24 cellular contexts compared by ENCODE assay signal in the genomic region with DNA sequence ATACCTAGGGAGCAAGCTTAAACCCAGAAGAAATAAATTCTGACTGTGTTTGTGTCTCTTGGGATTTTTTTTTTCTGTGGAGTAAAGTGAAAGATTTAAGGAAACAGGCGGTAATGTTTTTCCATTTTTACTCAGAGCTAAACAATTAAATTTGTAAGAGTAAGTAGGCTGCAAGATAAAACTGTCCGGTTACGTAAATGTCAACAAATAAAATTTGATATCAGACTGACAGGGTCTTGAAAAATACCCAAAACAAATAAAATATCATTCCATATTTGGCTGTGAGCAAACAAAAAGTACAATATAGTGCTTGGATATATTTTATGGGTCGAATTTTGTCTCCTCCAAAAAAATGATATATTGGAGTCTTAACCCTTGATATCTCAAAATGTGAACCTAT.
"Had no signal": no experiment of that assay in that cellular context is flagged by ENCODE, and none has a peak within 500 bp of the region (broad histone marks: within the 10 kb centered on the region; RNA-seq: fewer than 3 reads in every experiment).

No MANE protein-coding gene starts in this region.

- H3K9me3 ChIP-seq: breast epithelium, colonic mucosa had no signal

- H3K4me3 Mint-ChIP-seq: activated B cell treated with CpG ODN at 0.5 μM for 24 hours; activated CD4-positive, alpha-beta memory T cell treated with anti-CD3 and anti-CD28 coated beads for 36 hours; activated CD4-positive, alpha-beta T cell treated with anti-CD3 and anti-CD28 coated beads, Interleukin-2, amount 10 ng/mL, durations not matched to agents 7 days and 5 days; activated naive CD4-positive, alpha-beta T cell treated with anti-CD3 and anti-CD28 coated beads for 36 hours; activated naive CD8-positive, alpha-beta T cell treated with anti-CD3 and anti-CD28 coated beads for 36 hours; activated T-helper 17 cell treated with anti-CD3 and anti-CD28 coated beads, Interleukin-2, amount 50 U/mL, for 72 hours had no signal

- H3K4me1 Mint-ChIP-seq: activated B cell treated with CpG ODN at 0.5 μM for 24 hours; activated CD4-positive, alpha-beta T cell treated with anti-CD3 and anti-CD28 coated beads, Interleukin-2, amount 10 ng/mL, durations not matched to agents 7 days and 5 days; activated naive CD8-positive, alpha-beta T cell treated with anti-CD3 and anti-CD28 coated beads for 36 hours; activated T-helper 17 cell treated with anti-CD3 and anti-CD28 coated beads, Interleukin-2, amount 50 U/mL, for 72 hours had no signal

- DNase-seq: activated B cell treated with CpG ODN at 0.5 μM for 24 hours; activated CD4-positive, alpha-beta memory T cell treated with anti-CD3 and anti-CD28 coated beads for 36 hours; activated CD4-positive, alpha-beta T cell treated with anti-CD3 and anti-CD28 coated beads for 1 hour; activated CD4-positive, alpha-beta T cell treated with anti-CD3 and anti-CD28 coated beads, Interleukin-2, amount 10 ng/mL, durations not matched to agents 7 days and 5 days; activated CD8-positive, alpha-beta memory T cell treated with anti-CD3 and anti-CD28 coated beads for 24 hours; activated gamma-delta T cell; activated naive CD4-positive, alpha-beta T cell treated with anti-CD3 and anti-CD28 coated beads for 36 hours; activated naive CD8-positive, alpha-beta T cell treated with anti-CD3 and anti-CD28 coated beads for 36 hours; activated T-cell treated with anti-CD3 and anti-CD28 coated beads for 4 hours; activated T-cell treated with anti-CD3 and anti-CD28 coated beads, Interleukin-2, amount 50 U/mL, for 48 hours; caudate nucleus; colonic mucosa; MM.1S; NCI-H1105; NCI-H1436; NCI-H1694 treated with DMSO at 0.1 percent for 48 hours; NCI-H2029 treated with DMSO at 0.1 percent for 48 hours; NCI-H510A treated with DMSO at 0.1 percent for 48 hours; NK-92 treated with Interleukin-12 subunit alpha and Interleukin-12 subunit beta, amount 100 ng/mL, for 24 hours; PC-9; SIG-M5; T-helper 1 cell had no signal

- H3K27ac Mint-ChIP-seq: activated B cell treated with CpG ODN at 0.5 μM for 24 hours; activated CD4-positive, alpha-beta memory T cell treated with anti-CD3 and anti-CD28 coated beads for 36 hours; activated CD4-positive, alpha-beta T cell treated with anti-CD3 and anti-CD28 coated beads, Interleukin-2, amount 10 ng/mL, durations not matched to agents 7 days and 5 days; activated naive CD4-positive, alpha-beta T cell treated with anti-CD3 and anti-CD28 coated beads for 36 hours; activated naive CD8-positive, alpha-beta T cell treated with anti-CD3 and anti-CD28 coated beads for 36 hours; activated T-helper 17 cell treated with anti-CD3 and anti-CD28 coated beads, Interleukin-2, amount 50 U/mL, for 72 hours had no signal

- H3K27me3 ChIP-seq: breast epithelium, colonic mucosa had no signal

- H3K4me2 ChIP-seq: PC-9 had no signal

- H3K36me3 ChIP-seq: breast epithelium, colonic mucosa had no signal

- H2AFZ ChIP-seq: PC-9 had no signal

- H3K4me1 ChIP-seq: breast epithelium, colonic mucosa had no signal

- H3K27ac ChIP-seq: breast epithelium, colonic mucosa, PC-9 had no signal

- H3K27me3 Mint-ChIP-seq: activated B cell treated with CpG ODN at 0.5 μM for 24 hours; activated CD4-positive, alpha-beta memory T cell treated with anti-CD3 and anti-CD28 coated beads for 36 hours; activated CD4-positive, alpha-beta T cell treated with anti-CD3 and anti-CD28 coated beads, Interleukin-2, amount 10 ng/mL, durations not matched to agents 7 days and 5 days; activated naive CD8-positive, alpha-beta T cell treated with anti-CD3 and anti-CD28 coated beads for 36 hours; activated T-helper 17 cell treated with anti-CD3 and anti-CD28 coated beads, Interleukin-2, amount 50 U/mL, for 72 hours had no signal

- H3K36me3 Mint-ChIP-seq: activated CD4-positive, alpha-beta memory T cell treated with anti-CD3 and anti-CD28 coated beads for 36 hours; activated naive CD8-positive, alpha-beta T cell treated with anti-CD3 and anti-CD28 coated beads for 36 hours had no signal

- ATAC-seq: activated T-helper 17 cell treated with anti-CD3 and anti-CD28 coated beads, Interleukin-2, amount 50 U/mL, for 72 hours had no signal

- H3K4me3 ChIP-seq: breast epithelium, colonic mucosa, PC-9 had no signal
